22 cellular contexts compared by ENCODE assay signal in genomic region chr13:20473888-20474287, GRCh38. TPM values are rescaled to one million over a fixed set of nuclear protein-coding genes. Genes with fewer than 3 reads are reported as not detected.
A peak's percentile ranks its signal among the peaks of the same experiment; 100 is the strongest.
DNase-seq lines count a peak whose midpoint lies in the region; ATAC-seq and TF ChIP-seq lines count a peak whose summit lies in the region.
"Had no signal": no experiment of that assay in that cellular context is flagged by ENCODE, and none has a peak within 500 bp of the region (broad histone marks: within the 10 kb centered on the region; RNA-seq: fewer than 3 reads in every experiment).

No MANE protein-coding gene starts in this region.

- BruUV-seq in IMR-90 (replicated peaks; lab: Mats Ljungman, UMichigan), result no TSS peak

- 94% methylated on average over 3 of the region's 6 CpGs; no CpG with 5 or more reads in 1 of the 2 experiments for WGBS in IMR-90 (ENCODE audit: extremely low coverage in 2 of 2, insufficient read length in 1 of 2), 2 experiments
- no CpG with 5 or more reads among the region's 6 CpGs for WGBS in neuronal stem cell (ENCODE audit: extremely low coverage in 2 of 2, insufficient read length in 2 of 2, insufficient replicate concordance in 1 of 2), 2 donors
- WGBS in mesendoderm (ENCODE audit: extremely low coverage, insufficient coverage, low lambda C conversion rate), result no CpG with 5 or more reads among the region's 6 CpGs

- peak overlapping the region; percentile 27 for H3K27ac Mint-ChIP-seq in T-helper 2 cell treated with Interferon-gamma antibody and Interleukin-4, amounts not matched to agents 5 μg/mL and 100 μg/mL, for 36 hours
- H3K27ac Mint-ChIP-seq in effector memory CD8-positive, alpha-beta T cell, result peak overlapping the region; percentile 30 to 89
- H3K27ac Mint-ChIP-seq: endodermal cell, mesothelial cell of epicardium had no signal

- no peak for TF ChIP-seq RAD21 in IMR-90 (IDR thresholded peaks at IDR 0.05; ENCODE audit: low read length)

- H2BK20ac ChIP-seq in IMR-90 (ENCODE audit: low read depth, low read length), result no peak overlapping the region

- H3K9ac ChIP-seq in IMR-90 (ENCODE audit: low read depth, low read length), result no peak overlapping the region
- no peak overlapping the region for H3K9ac ChIP-seq in neuronal stem cell (ENCODE audit: low read depth, low read length, poor library complexity)
- no peak overlapping the region for H3K9ac ChIP-seq in mesendoderm (ENCODE audit: low read length)

- in situ Hi-C loops in IMR-90 (cut with MboI; ENCODE audit: low sequenced_read_pairs), result no loop called here

- H3K4me1 Mint-ChIP-seq in T-helper 2 cell treated with Interferon-gamma antibody and Interleukin-4, amounts not matched to agents 5 μg/mL and 100 μg/mL, for 36 hours (ENCODE audit: low read depth), result peaks cover 31% of the 10 kb centered on the region
- peaks cover 25 to 31% of the 10 kb centered on the region in 2 donors for H3K4me1 Mint-ChIP-seq in effector memory CD8-positive, alpha-beta T cell (ENCODE audit: low read depth in 2 of 2)

- H2BK5ac ChIP-seq in IMR-90 (ENCODE audit: low read depth, low read length, poor library complexity, severe bottlenecking) (no peak overlapping the region), neuronal stem cell (ENCODE audit: low read length) (no peak overlapping the region), mesendoderm (ENCODE audit: low read length) (no peak overlapping the region)

- no peak overlapping the region for H3K56ac ChIP-seq in IMR-90 (ENCODE audit: extremely low read depth, insufficient read depth, low read length)
- H3K56ac ChIP-seq in mesendoderm (ENCODE audit: low read length), result no peak overlapping the region

- no peak overlapping the region for H4K5ac ChIP-seq in IMR-90 (ENCODE audit: low read depth, low read length)
- no peak overlapping the region for H4K5ac ChIP-seq in mesendoderm (ENCODE audit: low read length)

- H3K18ac ChIP-seq in IMR-90 (ENCODE audit: low read depth, low read length) (no peak overlapping the region), neuronal stem cell (ENCODE audit: low read length) (peak overlapping the region; percentile 35), mesendoderm (ENCODE audit: low read length) (no peak overlapping the region)

- no peak overlapping the region for H4K91ac ChIP-seq in IMR-90 (ENCODE audit: insufficient read depth, low read depth, low read length)
- H4K91ac ChIP-seq in neuronal stem cell (ENCODE audit: low read depth, low read length, poor library complexity), result no peak overlapping the region

- H3K27me3 ChIP-seq in IMR-90 (ENCODE audit: control insufficient read depth, insufficient read depth, low read length) (no peaks in the 10 kb centered on the region), neuronal stem cell (ENCODE audit: control insufficient read depth in 3 of 3, insufficient read depth in 3 of 3, low read depth in 1 of 3, low read length in 3 of 3) (no peaks in the 10 kb centered on the region), mesendoderm (ENCODE audit: insufficient read depth, low read length, poor library complexity) (no peaks in the 10 kb centered on the region)
- H3K27me3 ChIP-seq: pancreas had no signal

- H3K9me1 ChIP-seq in IMR-90 (ENCODE audit: insufficient read depth, low read length), result no peaks in the 10 kb centered on the region

- TF ChIP-seq CTCF in IMR-90 (conservative IDR thresholded peaks at IDR 0.05; ENCODE audit: low read depth, low read length), result no peak

- POLR2A ChIA-PET in IMR-90 (lab: Charles Lee; ENCODE audit: unreplicated experiment), result no interaction called here

- H3K4ac ChIP-seq in IMR-90 (ENCODE audit: low read depth, low read length), result no peak overlapping the region
- no peak overlapping the region for H3K4ac ChIP-seq in neuronal stem cell (ENCODE audit: low read length)
- no peak overlapping the region for H3K4ac ChIP-seq in mesendoderm (ENCODE audit: low read depth, low read length)

- H3K79me2 ChIP-seq in mesendoderm (ENCODE audit: control insufficient read depth, insufficient read depth, low read length), result no peaks in the 10 kb centered on the region

- H4K20me1 ChIP-seq in IMR-90 (ENCODE audit: insufficient read depth, low read length), result no peaks in the 10 kb centered on the region

- H3K23ac ChIP-seq in IMR-90 (ENCODE audit: low read depth, low read length), result no peak overlapping the region
- no peak overlapping the region for H3K23ac ChIP-seq in neuronal stem cell (ENCODE audit: low read depth, low read length, poor library complexity)
- no peak overlapping the region for H3K23ac ChIP-seq in mesendoderm (ENCODE audit: low read length)

- peaks cover 2% of the 10 kb centered on the region; the same call in 1 of the 2 replicates for H3K4me1 ChIP-seq in IMR-90 (ENCODE audit: control insufficient read depth, insufficient read depth, low read length)
- H3K4me1 ChIP-seq in neuronal stem cell (ENCODE audit: control insufficient read depth in 2 of 2, insufficient read depth in 1 of 2, low read depth in 1 of 2, low read length in 2 of 2), result peaks cover 0 to 3% of the 10 kb centered on the region in 2 donors
- peaks cover 3% of the 10 kb centered on the region for H3K4me1 ChIP-seq in mesendoderm (ENCODE audit: control insufficient read depth, low read depth, low read length)
- H3K4me1 ChIP-seq: left ventricle myocardium inferior had no signal

- no peak overlapping the region for H3K4me3 Mint-ChIP-seq in T-helper 2 cell treated with Interferon-gamma antibody and Interleukin-4, amounts not matched to agents 5 μg/mL and 100 μg/mL, for 36 hours
- no peak overlapping the region for H3K4me3 Mint-ChIP-seq in effector memory CD8-positive, alpha-beta T cell
- H3K4me3 Mint-ChIP-seq: endodermal cell, mesothelial cell of epicardium had no signal

- H2AK5ac ChIP-seq in IMR-90 (ENCODE audit: low read depth, low read length) (peak overlapping the region; percentile 27; the same call in 1 of the 2 replicates), neuronal stem cell (ENCODE audit: low read depth, low read length) (no peak overlapping the region), mesendoderm (ENCODE audit: low read length) (no peak overlapping the region)

- intact Hi-C loops in IMR-90 (cut with micrococcal nuclease), result no loop called here

- no peak for TF ChIP-seq POLR2A in IMR-90 (IDR thresholded peaks at IDR 0.05; ENCODE audit: low read depth, low read length)

- no peak overlapping the region for H3K14ac ChIP-seq in IMR-90 (replicated peaks; ENCODE audit: low read depth, low read length)
- no peak overlapping the region for H3K14ac ChIP-seq in neuronal stem cell (ENCODE audit: low read length)

- no peak overlapping the region for H4K8ac ChIP-seq in IMR-90 (ENCODE audit: low read depth in 2 of 2, low read length in 2 of 2)
- H4K8ac ChIP-seq in neuronal stem cell (ENCODE audit: low read depth, low read length), result no peak overlapping the region
- H4K8ac ChIP-seq in mesendoderm (ENCODE audit: low read depth, low read length), result no peak overlapping the region

- no peaks in the 10 kb centered on the region for H3K9me3 Mint-ChIP-seq in T-helper 2 cell treated with Interferon-gamma antibody and Interleukin-4, amounts not matched to agents 5 μg/mL and 100 μg/mL, for 36 hours
- H3K9me3 Mint-ChIP-seq in effector memory CD8-positive, alpha-beta T cell, result no peaks in the 10 kb centered on the region
- H3K9me3 Mint-ChIP-seq: endodermal cell, mesothelial cell of epicardium had no signal

- no peak overlapping the region; the same call in 1 of the 2 replicates for H2BK120ac ChIP-seq in IMR-90 (ENCODE audit: low read depth, low read length)
- no peak overlapping the region for H2BK120ac ChIP-seq in neuronal stem cell (ENCODE audit: low read depth, low read length)
- H2BK120ac ChIP-seq in mesendoderm (ENCODE audit: low read depth, low read length), result no peak overlapping the region

- ATAC-seq in IMR-90 (ENCODE audit: low read depth) (no peak), HG03135 (IDR thresholded peaks at IDR 0.05; ENCODE audit: unreplicated experiment) (no peak)
- no peak for ATAC-seq in effector memory CD8-positive, alpha-beta T cell (replicated peaks)
- ATAC-seq: pancreas had no signal

- no peak overlapping the region for H2AK9ac ChIP-seq in IMR-90 (replicated peaks; ENCODE audit: low read depth, low read length, poor library complexity)

- no peaks in the 10 kb centered on the region for H3K27me3 Mint-ChIP-seq in T-helper 2 cell treated with Interferon-gamma antibody and Interleukin-4, amounts not matched to agents 5 μg/mL and 100 μg/mL, for 36 hours (ENCODE audit: low read depth)
- H3K27me3 Mint-ChIP-seq in effector memory CD8-positive, alpha-beta T cell, result no peaks in the 10 kb centered on the region

- H3K79me1 ChIP-seq in IMR-90 (ENCODE audit: low read depth in 1 of 2, low read length in 2 of 2) (no peaks in the 10 kb centered on the region), neuronal stem cell (ENCODE audit: low read depth, low read length) (no peaks in the 10 kb centered on the region), mesendoderm (ENCODE audit: low read length) (no peaks in the 10 kb centered on the region)

- H3K36me3 ChIP-seq in IMR-90 (ENCODE audit: control insufficient read depth, insufficient read depth, low read length), result no peaks in the 10 kb centered on the region
- no peaks in the 10 kb centered on the region for H3K36me3 ChIP-seq in neuronal stem cell (replicated peaks in 1 of 2; ENCODE audit: control insufficient read depth in 2 of 2, insufficient read depth in 2 of 2, low read length in 2 of 2)
- H3K36me3 ChIP-seq in mesendoderm (ENCODE audit: control insufficient read depth, insufficient read depth, low read length), result no peaks in the 10 kb centered on the region
- H3K36me3 ChIP-seq: pancreas had no signal

- no peak for DNase-seq in T-helper 2 cell treated with Interferon-gamma antibody and Interleukin-4, amounts not matched to agents 5 μg/mL and 100 μg/mL, for 36 hours (ENCODE audit: low spot score)
- no peak for DNase-seq in T-helper 2 cell
- DNase-seq in IMR-90, result no peak
- no peak for DNase-seq in effector memory CD8-positive, alpha-beta T cell
- no peak for DNase-seq in neuronal stem cell (ENCODE audit: low spot score)
- no peak for DNase-seq in HUDEP-2 (lab: John Stamatoyannopoulos, UW; ENCODE audit: unreplicated experiment in 76 of 76)
- DNase-seq in mesendoderm, result no peak
- DNase-seq: activated CD4-positive, alpha-beta T cell treated with anti-CD3 and anti-CD28 coated beads, Interleukin-2, amount 50 U/mL, for 48 hours; activated effector memory CD4-positive, alpha-beta T cell treated with anti-CD3 and anti-CD28 coated beads, Interleukin-2, amount 50 U/mL, for 16 hours; caudate nucleus; DND-41; endodermal cell; left ventricle myocardium inferior; NCI-H1048; NCI-H1694 treated with DMSO at 0.1 percent for 48 hours; NCI-H446 treated with DMSO at 0.1 percent for 48 hours; pancreas; stimulated activated naive CD4-positive, alpha-beta T cell treated with Interleukin-2 at 50 U/mL for 16 hours had no signal

- H3K27ac ChIP-seq in IMR-90 (ENCODE audit: insufficient read depth, low read length) (no peak overlapping the region), neuronal stem cell (replicated peaks; ENCODE audit: low read length) (no peak overlapping the region), mesendoderm (ENCODE audit: low read depth, low read length) (no peak overlapping the region)
- H3K27ac ChIP-seq: 22Rv1, left ventricle myocardium inferior, pancreas, skin epidermis had no signal

- H3K36me3 Mint-ChIP-seq in T-helper 2 cell treated with Interferon-gamma antibody and Interleukin-4, amounts not matched to agents 5 μg/mL and 100 μg/mL, for 36 hours (ENCODE audit: low read depth), result no peaks in the 10 kb centered on the region
- H3K36me3 Mint-ChIP-seq in effector memory CD8-positive, alpha-beta T cell (ENCODE audit: insufficient read depth), result peaks cover 13% of the 10 kb centered on the region

- H2BK15ac ChIP-seq in IMR-90 (ENCODE audit: low read depth, low read length) (no peak overlapping the region), neuronal stem cell (ENCODE audit: low read length) (no peak overlapping the region), mesendoderm (replicated peaks; ENCODE audit: low read depth) (no peak overlapping the region)

- H3K9me3 ChIP-seq in IMR-90 (ENCODE audit: control insufficient read depth, insufficient read depth, low read length), result no peaks in the 10 kb centered on the region
- H3K9me3 ChIP-seq in neuronal stem cell (replicated peaks in 1 of 2; ENCODE audit: control insufficient read depth in 2 of 2, insufficient read depth in 1 of 2, low read depth in 1 of 2, low read length in 2 of 2), result no peaks in the 10 kb centered on the region
- H3K9me3 ChIP-seq: left ventricle myocardium inferior, pancreas had no signal

- H3K4me2 ChIP-seq in IMR-90 (ENCODE audit: low read depth, low read length) (no peak overlapping the region), neuronal stem cell (ENCODE audit: insufficient read depth, low read length, poor library complexity, severe bottlenecking) (no peak overlapping the region), mesendoderm (ENCODE audit: low read length) (no peak overlapping the region)

- no peak overlapping the region for H2BK12ac ChIP-seq in neuronal stem cell (ENCODE audit: low read length)

- H2AFZ ChIP-seq in IMR-90 (replicated peaks; ENCODE audit: low read length, poor library complexity) (no peak overlapping the region), neuronal stem cell (ENCODE audit: low read length) (no peak overlapping the region)

- H3K4me3 ChIP-seq in IMR-90 (ENCODE audit: insufficient read depth, low read depth, low read length) (no peak overlapping the region), neuronal stem cell (ENCODE audit: low read length in 2 of 2) (no peak overlapping the region), mesendoderm (ENCODE audit: low read length) (no peak overlapping the region)
- H3K4me3 ChIP-seq: left ventricle myocardium inferior, pancreas, skin epidermis had no signal

- CTCF ChIA-PET in IMR-90 (lab: Yijun Ruan, JAX), result interaction anchor here (1.4 to 1.7 kb wide), 2 partner anchors 276 to 279 kb away, joined by 4 to 5 read pairs; no protein-coding TSS in a partner anchor

- dilution Hi-C loops in IMR-90 (cut with HindIII; ENCODE audit: low sequenced_read_pairs, unreplicated experiment), result no loop called here

RNA-seq across cellular contexts. Expression of gene CRYL1, which starts 51.8 kb away (rescaled TPM):
- total RNA-seq in IMR-90 (2012; rRNA removed), result 10.6 and 11.7 TPM in 2 replicates
- polyA plus RNA-seq in IMR-90 (2012; rRNA removed), result 16.4 TPM in 2 replicates
- polyA plus RNA-seq in IMR-90 (2012; cell fraction: cytosol; rRNA removed), result 14.6 and 17.3 TPM in 2 replicates
- 6.1 and 9.9 TPM in 2 replicates for polyA plus RNA-seq in IMR-90 (2012; cell fraction: nucleus; rRNA removed; ENCODE audit: low replicate concordance)
- polyA plus RNA-seq in neuronal stem cell (2013, experiment 1 of 2), result 4.4 TPM
- 4.2 TPM for polyA plus RNA-seq in neuronal stem cell (2013, experiment 2 of 2)
- polyA plus RNA-seq in mesendoderm (2013, experiment 1 of 2), result 0.32 TPM
- polyA plus RNA-seq in mesendoderm (2013, experiment 2 of 2), result 0.18 TPM
